Comparison of ENCODE assay signal across 7 cellular contexts in the genomic region with DNA sequence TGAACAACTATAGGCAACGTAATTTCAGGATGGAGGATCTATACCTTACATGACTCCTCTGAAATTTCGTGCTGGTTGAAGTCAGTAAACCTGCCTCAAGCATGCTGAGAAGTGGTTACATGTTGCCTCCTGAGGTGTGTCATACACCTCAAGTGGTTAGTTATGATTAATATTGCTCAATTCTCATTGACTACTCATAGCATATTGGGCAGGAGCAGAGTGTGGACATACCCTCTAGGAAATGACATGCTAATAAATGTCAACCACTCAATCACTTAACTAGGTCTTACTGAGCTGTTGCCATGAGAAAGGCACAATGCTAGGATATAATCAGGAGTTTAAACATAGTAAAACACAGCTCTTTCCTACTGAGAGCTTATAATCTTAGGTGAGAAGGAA. TPM values are rescaled to one million over a fixed set of nuclear protein-coding genes. Genes with fewer than 3 reads are reported as not detected.
A peak's percentile ranks its signal among the peaks of the same experiment; 100 is the strongest.
DNase-seq lines count a peak whose midpoint lies in the region; ATAC-seq and TF ChIP-seq lines count a peak whose summit lies in the region.

No MANE protein-coding gene starts in this region.

- no peak for ATAC-seq in GM23338

- H2BK120ac ChIP-seq in H9 (ENCODE audit: low read depth, low read length, poor library complexity, severe bottlenecking): no peak overlapping the region

- no peaks in the 10 kb centered on the region for H4K20me1 ChIP-seq in H9 (ENCODE audit: control insufficient read depth, insufficient read depth, insufficient read length)
- no peaks in the 10 kb centered on the region for H4K20me1 ChIP-seq in GM23338 (replicated peaks; ENCODE audit: insufficient read depth)

- no peak overlapping the region for H2BK20ac ChIP-seq in H9 (ENCODE audit: low read depth, low read length, poor library complexity, severe bottlenecking)

- no peaks in the 10 kb centered on the region for H3K36me3 ChIP-seq in GM23338 (ENCODE audit: insufficient read depth)

- no peaks in the 10 kb centered on the region for H3K9me3 ChIP-seq in H9 (ENCODE audit: control insufficient read depth, low read depth, low read length)

- intact Hi-C loops in dendritic cell treated with granulocyte-macrophage colony-stimulating factor and Interleukin-4, amounts not matched to agents 40 ng/mL and 50 ng/mL, for 4 days (cut with micrococcal nuclease): no loop called here

- H3K27ac Mint-ChIP-seq in H9: peak overlapping the region in 1 of 3 experiments; percentile 63; a peak in 2 of 7 replicates
- H3K27ac Mint-ChIP-seq in dendritic cell treated with granulocyte-macrophage colony-stimulating factor and Interleukin-4, amounts not matched to agents 40 ng/mL and 50 ng/mL, for 4 days: peak overlapping the region; percentile 91
- H3K27ac Mint-ChIP-seq in progenitor cell of endocrine pancreas: peak overlapping the region; percentile 47
- no peak overlapping the region for H3K27ac Mint-ChIP-seq in GM23338

- H3T11ph ChIP-seq in H9 (ENCODE audit: low read length): peak overlapping the region; percentile 79

- DNase-seq in H9: no peak
- peak; percentile 54 to 77 for DNase-seq in NOMO-1 (lab: John Stamatoyannopoulos, UW; ENCODE audit: unreplicated experiment in 2 of 2)
- no peak for DNase-seq in progenitor cell of endocrine pancreas (ENCODE audit: low spot score, unreplicated experiment)
- no peak for DNase-seq in GM23338 (ENCODE audit: low spot score)
- no peak for DNase-seq in C1 segment of cervical spinal cord (lab: John Stamatoyannopoulos, UW)
- no peak for DNase-seq in superior temporal gyrus (ENCODE audit: extremely low spot score)

- H3K79me2 ChIP-seq in H9 (ENCODE audit: insufficient read depth, low read length) (no peaks in the 10 kb centered on the region), GM23338 (replicated peaks; ENCODE audit: insufficient read depth) (no peaks in the 10 kb centered on the region)

- WGBS in H9 (ENCODE audit: extremely low coverage, insufficient read length, low lambda C conversion rate): no CpG with 5 or more reads among the region's 2 CpGs

- no peak overlapping the region for H3K27ac ChIP-seq in H9 (ENCODE audit: insufficient read length, low read depth, low read length)
- H3K27ac ChIP-seq in GM23338 (ENCODE audit: low read depth): no peak overlapping the region

- no peaks in the 10 kb centered on the region for H3K23me2 ChIP-seq in H9 (ENCODE audit: insufficient read length, low read depth, low read length, poor library complexity, severe bottlenecking)

- H3K27me3 Mint-ChIP-seq in H9 (ENCODE audit: low read depth) (no peaks in the 10 kb centered on the region; the same call in 1 of the 2 replicates), progenitor cell of endocrine pancreas (no peaks in the 10 kb centered on the region), GM23338 (ENCODE audit: insufficient read depth, low read depth, poor library complexity) (peaks cover 7% of the 10 kb centered on the region)
- no peaks in the 10 kb centered on the region for H3K27me3 Mint-ChIP-seq in dendritic cell treated with granulocyte-macrophage colony-stimulating factor and Interleukin-4, amounts not matched to agents 40 ng/mL and 50 ng/mL, for 4 days

- H2BK15ac ChIP-seq in H9 (ENCODE audit: low read depth, low read length): no peak overlapping the region

- H2BK12ac ChIP-seq in H9 (ENCODE audit: insufficient read length, low read depth, low read length): no peak overlapping the region

- H3K4me1 ChIP-seq in H9 (ENCODE audit: insufficient read depth, low read length): no peaks in the 10 kb centered on the region; the same call in 1 of the 2 replicates
- H3K4me1 ChIP-seq in GM23338 (ENCODE audit: insufficient read depth): peaks cover 3% of the 10 kb centered on the region; the same call in 1 of the 2 replicates

- no peak overlapping the region for H3K4me3 ChIP-seq in GM23338

- no peak overlapping the region for H2BK5ac ChIP-seq in H9 (ENCODE audit: insufficient read length, low read length)

- peaks cover 8% of the 10 kb centered on the region for H3K9me2 ChIP-seq in GM23338 (ENCODE audit: insufficient read depth)

- TF ChIP-seq CTCF in H9 (conservative IDR thresholded peaks at IDR 0.05): no peak
- no peak for TF ChIP-seq CTCF in progenitor cell of endocrine pancreas (IDR thresholded peaks at IDR 0.05; ENCODE audit: unreplicated experiment)
- TF ChIP-seq CTCF in GM23338 (conservative IDR thresholded peaks at IDR 0.05; ENCODE audit: low read depth in 2 of 2): no peak

- H3K4ac ChIP-seq in H9 (ENCODE audit: low read depth, low read length): no peak overlapping the region

- no peaks in the 10 kb centered on the region for H3F3A ChIP-seq in GM23338 (replicated peaks; ENCODE audit: low read depth)

- H3K4me3 Mint-ChIP-seq in H9: no peak overlapping the region
- H3K4me3 Mint-ChIP-seq in dendritic cell treated with granulocyte-macrophage colony-stimulating factor and Interleukin-4, amounts not matched to agents 40 ng/mL and 50 ng/mL, for 4 days: peak overlapping the region; percentile 54
- H3K4me3 Mint-ChIP-seq in progenitor cell of endocrine pancreas (ENCODE audit: low read depth): no peak overlapping the region
- H3K4me3 Mint-ChIP-seq in GM23338: no peak overlapping the region

- H3K4me2 ChIP-seq in H9 (ENCODE audit: insufficient read depth, insufficient read length, low read length): no peak overlapping the region
- H3K4me2 ChIP-seq in GM23338: no peak overlapping the region

- H2AFZ ChIP-seq in H9 (ENCODE audit: low read length): no peak overlapping the region
- H2AFZ ChIP-seq in GM23338: no peak overlapping the region

- H3K56ac ChIP-seq in H9 (ENCODE audit: insufficient read length, low read depth, low read length): no peak overlapping the region

- H3K79me1 ChIP-seq in H9 (ENCODE audit: insufficient read depth, low read depth, low read length, poor library complexity, severe bottlenecking): no peaks in the 10 kb centered on the region

- H4K5ac ChIP-seq in H9 (ENCODE audit: insufficient read length, low read depth, low read length): no peak overlapping the region

- no peaks in the 10 kb centered on the region for H3K9me3 Mint-ChIP-seq in H9
- no peaks in the 10 kb centered on the region for H3K9me3 Mint-ChIP-seq in dendritic cell treated with granulocyte-macrophage colony-stimulating factor and Interleukin-4, amounts not matched to agents 40 ng/mL and 50 ng/mL, for 4 days
- H3K9me3 Mint-ChIP-seq in progenitor cell of endocrine pancreas (ENCODE audit: low read depth): no peaks in the 10 kb centered on the region
- no peaks in the 10 kb centered on the region; the same call in 2 of the 3 replicates for H3K9me3 Mint-ChIP-seq in GM23338

- H3K36me3 Mint-ChIP-seq in H9 (ENCODE audit: insufficient read depth in 1 of 3, low read depth in 3 of 3): no peaks in the 10 kb centered on the region; a peak in 2 of 7 replicates
- H3K36me3 Mint-ChIP-seq in dendritic cell treated with granulocyte-macrophage colony-stimulating factor and Interleukin-4, amounts not matched to agents 40 ng/mL and 50 ng/mL, for 4 days (ENCODE audit: low read depth): no peaks in the 10 kb centered on the region
- peaks cover 1% of the 10 kb centered on the region for H3K36me3 Mint-ChIP-seq in progenitor cell of endocrine pancreas (ENCODE audit: insufficient read depth)
- H3K36me3 Mint-ChIP-seq in GM23338 (ENCODE audit: low read depth): no peaks in the 10 kb centered on the region

- H3K18ac ChIP-seq in H9 (ENCODE audit: insufficient read length, low read depth, low read length): peak overlapping the region; percentile 29

- H4K8ac ChIP-seq in H9 (replicated peaks; ENCODE audit: insufficient read length, low read depth, low read length): no peak overlapping the region

- peaks cover 9 to 19% of the 10 kb centered on the region in 2 experiments for H3K4me1 Mint-ChIP-seq in H9
- H3K4me1 Mint-ChIP-seq in dendritic cell treated with granulocyte-macrophage colony-stimulating factor and Interleukin-4, amounts not matched to agents 40 ng/mL and 50 ng/mL, for 4 days (ENCODE audit: low read depth): peaks cover 50% of the 10 kb centered on the region
- peaks cover 29% of the 10 kb centered on the region for H3K4me1 Mint-ChIP-seq in progenitor cell of endocrine pancreas (ENCODE audit: low read depth)
- peaks cover 9% of the 10 kb centered on the region for H3K4me1 Mint-ChIP-seq in GM23338

- H3K9ac ChIP-seq in H9 (ENCODE audit: extremely low read depth, insufficient read length, low read length): no peak overlapping the region

- H4K91ac ChIP-seq in H9 (ENCODE audit: insufficient read length, low read depth, low read length): no peak overlapping the region

- H3K14ac ChIP-seq in H9 (ENCODE audit: insufficient read depth, low read length): peak overlapping the region; percentile 18; the same call in 1 of the 2 replicates

- no peak overlapping the region for H2AK5ac ChIP-seq in H9 (ENCODE audit: insufficient read length, low read length)

- H3K27me3 ChIP-seq in H9 (ENCODE audit: insufficient read depth, low read length) (no peaks in the 10 kb centered on the region), GM23338 (ENCODE audit: insufficient read depth) (no peaks in the 10 kb centered on the region)

- H3K23ac ChIP-seq in H9 (ENCODE audit: insufficient read length, low read depth, low read length): no peak overlapping the region

TF ChIP-seq in GM23338, 12 proteins besides CTCF, POLR2A, EP300 and RAD21 (continues in another document):
- TF ChIP-seq NANOG (IDR thresholded peaks at IDR 0.05; ENCODE audit: borderline replicate concordance) (no peak), ZNF331 (CRISPR knock-in tag; IDR thresholded peaks at IDR 0.05; ENCODE audit: low read depth) (no peak), JUNB (IDR thresholded peaks at IDR 0.05; ENCODE audit: unreplicated experiment) (no peak), ETS1 (IDR thresholded peaks at IDR 0.05) (no peak), ZNF114 (CRISPR knock-in tag; IDR thresholded peaks at IDR 0.05) (no peak), POLR2AphosphoS5 (IDR thresholded peaks at IDR 0.05; ENCODE audit: low read depth) (no peak), CREB1 (CRISPR knock-in tag; IDR thresholded peaks at IDR 0.05; ENCODE audit: low read depth) (no peak)

RNA-seq across cellular contexts. Expression of gene THEM4, which starts 37.1 kb away (rescaled TPM):
- total RNA-seq in H9 (2021) (8.8 and 10.5 TPM in 2 replicates), progenitor cell of endocrine pancreas (17.3 and 21.5 TPM in 2 replicates)
- total RNA-seq in GM23338 (2014; rRNA removed; shearing (Covaris generic)): 10.3 and 13.4 TPM in 2 replicates
- polyA plus RNA-seq in GM23338 (2016; fragmentation: Nextera tagmentation; extraction: Ambion mirVana): 19.5 and 20.4 TPM in 2 replicates

RNA-seq across cellular contexts. Expression of gene S100A10, which starts 47.3 kb away (rescaled TPM):
- 160 and 162 TPM in 2 replicates for total RNA-seq in H9 (2021)
- total RNA-seq in progenitor cell of endocrine pancreas: 432 and 438 TPM in 2 replicates
- 25.6 and 35.9 TPM in 2 replicates for total RNA-seq in GM23338 (2014; rRNA removed; shearing (Covaris generic))
- 634 and 677 TPM in 2 replicates for polyA plus RNA-seq in GM23338 (2016; fragmentation: Nextera tagmentation; extraction: Ambion mirVana)

Comparison
In these comparisons a context has a peak if more than half of its experiments do, and no peak if none do; other contexts are left out.
1. DNase-seq: peak in NOMO-1 (2 of 2); none in H9 (single experiment), progenitor cell of endocrine pancreas (single experiment), GM23338 (single experiment), C1 segment of cervical spinal cord (0 of 14) and superior temporal gyrus (single experiment).